Comparison of ENCODE assay signal across 1 cellular context in the genomic region with DNA sequence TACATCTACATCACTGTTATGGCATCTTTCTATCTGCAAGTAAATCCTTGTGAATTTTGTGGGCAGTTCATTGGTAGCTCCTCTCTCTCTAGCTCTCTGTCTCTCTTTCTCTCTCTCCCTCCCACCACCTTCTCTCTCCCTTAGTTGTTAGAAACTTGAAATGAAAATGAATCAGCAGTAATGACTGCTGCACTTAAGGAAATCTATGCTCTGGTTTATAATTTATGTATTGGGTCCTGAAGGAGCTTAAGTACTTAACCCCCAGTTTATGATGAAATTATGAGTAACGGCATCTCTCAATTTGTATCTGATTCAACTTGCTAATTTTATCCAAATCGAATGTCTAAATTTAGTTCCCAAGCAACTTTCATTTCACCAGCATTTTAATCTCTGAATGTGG.
TF ChIP-seq lines count a peak whose summit lies in the region.

No MANE protein-coding gene starts in this region.

TF ChIP-seq in IMR-90, 13 proteins besides CTCF, POLR2A, EP300 and RAD21:
- TF ChIP-seq RFX5 (IDR thresholded peaks at IDR 0.05; ENCODE audit: low read depth, low read length) (no peak), CHD1 (IDR thresholded peaks at IDR 0.05; ENCODE audit: low read depth, low read length) (no peak), NFE2L2 (IDR thresholded peaks at IDR 0.05; ENCODE audit: low read depth, low read length) (no peak), BHLHE40 (IDR thresholded peaks at IDR 0.05; ENCODE audit: low read depth, low read length) (no peak), CEBPB (IDR thresholded peaks at IDR 0.05; ENCODE audit: low read depth, low read length) (no peak), MAFK (IDR thresholded peaks at IDR 0.05; ENCODE audit: low read depth, low read length) (no peak), FOS (IDR thresholded peaks at IDR 0.05; ENCODE audit: low read depth, low read length) (no peak), MAZ (IDR thresholded peaks at IDR 0.05; ENCODE audit: borderline replicate concordance, low read depth, low read length) (no peak), SMC3 (IDR thresholded peaks at IDR 0.05; ENCODE audit: low read depth, low read length) (no peak), MXI1 (IDR thresholded peaks at IDR 0.05; ENCODE audit: borderline replicate concordance, low read depth, low read length) (no peak)
- TF ChIP-seq, protein P1, sequence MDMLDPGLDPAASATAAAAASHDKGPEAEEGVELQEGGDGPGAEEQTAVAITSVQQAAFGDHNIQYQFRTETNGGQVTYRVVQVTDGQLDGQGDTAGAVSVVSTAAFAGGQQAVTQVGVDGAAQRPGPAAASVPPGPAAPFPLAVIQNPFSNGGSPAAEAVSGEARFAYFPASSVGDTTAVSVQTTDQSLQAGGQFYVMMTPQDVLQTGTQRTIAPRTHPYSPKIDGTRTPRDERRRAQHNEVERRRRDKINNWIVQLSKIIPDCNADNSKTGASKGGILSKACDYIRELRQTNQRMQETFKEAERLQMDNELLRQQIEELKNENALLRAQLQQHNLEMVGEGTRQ (IDR thresholded peaks at IDR 0.05; ENCODE audit: low read depth, low read length): no peak
- TF ChIP-seq, protein P2, sequence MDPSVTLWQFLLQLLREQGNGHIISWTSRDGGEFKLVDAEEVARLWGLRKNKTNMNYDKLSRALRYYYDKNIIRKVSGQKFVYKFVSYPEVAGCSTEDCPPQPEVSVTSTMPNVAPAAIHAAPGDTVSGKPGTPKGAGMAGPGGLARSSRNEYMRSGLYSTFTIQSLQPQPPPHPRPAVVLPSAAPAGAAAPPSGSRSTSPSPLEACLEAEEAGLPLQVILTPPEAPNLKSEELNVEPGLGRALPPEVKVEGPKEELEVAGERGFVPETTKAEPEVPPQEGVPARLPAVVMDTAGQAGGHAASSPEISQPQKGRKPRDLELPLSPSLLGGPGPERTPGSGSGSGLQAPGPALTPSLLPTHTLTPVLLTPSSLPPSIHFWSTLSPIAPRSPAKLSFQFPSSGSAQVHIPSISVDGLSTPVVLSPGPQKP (IDR thresholded peaks at IDR 0.05; ENCODE audit: borderline replicate concordance, low read depth, low read length): no peak
